ENCODE assay signal across 29 cellular contexts in genomic region chr14:45868863-45869262, GRCh38.
DNase-seq lines count a peak whose midpoint lies in the region; ATAC-seq and FAIRE-seq lines count a peak whose summit lies in the region.
"Had no signal": no experiment of that assay in that cellular context is flagged by ENCODE, and none has a peak within 500 bp of the region (broad histone marks: within the 10 kb centered on the region; RNA-seq: fewer than 3 reads in every experiment).

No MANE protein-coding gene starts in this region.

- ATAC-seq in GM19035 (IDR thresholded peaks at IDR 0.05; ENCODE audit: unreplicated experiment), result peak; percentile 22
- ATAC-seq in HG02798 (IDR thresholded peaks at IDR 0.05; ENCODE audit: poor library complexity, unreplicated experiment), result peak; percentile 26
- ATAC-seq in HG03432 (IDR thresholded peaks at IDR 0.05; ENCODE audit: unreplicated experiment), result peak; percentile 23
- ATAC-seq: activated CD8-positive, alpha-beta T cell treated with anti-CD3 and anti-CD28 coated beads, Interleukin-2, amount 10 ng/mL, durations not matched to agents 7 days and 5 days; body of pancreas; left ventricle myocardium superior; pancreas had no signal

- DNase-seq in urothelium cell line (ENCODE audit: low spot score) (no peak), NCI-H1105 (lab: John Stamatoyannopoulos, UW) (no peak), NCI-H2196 (lab: John Stamatoyannopoulos, UW; ENCODE audit: unreplicated experiment) (no peak)
- DNase-seq in stimulated activated CD4-positive, alpha-beta T cell treated with anti-CD3 and anti-CD28 coated beads, Interleukin-1b, Interleukin-23, amount 100 ng/mL, for 48 hours, result no peak
- no peak for DNase-seq in effector CD8-positive, alpha-beta T cell (lab: John Stamatoyannopoulos, UW)
- DNase-seq: activated CD4-positive, alpha-beta T cell treated with anti-CD3 and anti-CD28 coated beads for 4 hours; activated CD8-positive, alpha-beta T cell treated with anti-CD3 and anti-CD28 coated beads, Interleukin-2, amount 10 ng/mL, durations not matched to agents 7 days and 5 days; activated naive CD4-positive, alpha-beta T cell treated with anti-CD3 and anti-CD28 coated beads, Interleukin-2, amount 50 U/mL, for 16 hours; body of pancreas; endodermal cell; GOT3; head of caudate nucleus; HFFc6; islet precursor cell; Karpas-422; left ventricle myocardium superior; mesendoderm; NCI-H1436 treated with DMSO at 0.1 percent for 48 hours; NCI-H446; NCI-H748 treated with DMSO at 0.1 percent for 48 hours; pancreas; retina; SIG-M5; stimulated activated naive CD4-positive, alpha-beta T cell treated with Interleukin-2 at 50 U/mL for 16 hours; T1000; WERI-Rb-1 had no signal

- FAIRE-seq in urothelium cell line (lab: Jason Lieb, UNC), result peak; percentile 71
- FAIRE-seq: pancreas had no signal
